ENCODE assay signal across 8 cellular contexts in the genomic region with DNA sequence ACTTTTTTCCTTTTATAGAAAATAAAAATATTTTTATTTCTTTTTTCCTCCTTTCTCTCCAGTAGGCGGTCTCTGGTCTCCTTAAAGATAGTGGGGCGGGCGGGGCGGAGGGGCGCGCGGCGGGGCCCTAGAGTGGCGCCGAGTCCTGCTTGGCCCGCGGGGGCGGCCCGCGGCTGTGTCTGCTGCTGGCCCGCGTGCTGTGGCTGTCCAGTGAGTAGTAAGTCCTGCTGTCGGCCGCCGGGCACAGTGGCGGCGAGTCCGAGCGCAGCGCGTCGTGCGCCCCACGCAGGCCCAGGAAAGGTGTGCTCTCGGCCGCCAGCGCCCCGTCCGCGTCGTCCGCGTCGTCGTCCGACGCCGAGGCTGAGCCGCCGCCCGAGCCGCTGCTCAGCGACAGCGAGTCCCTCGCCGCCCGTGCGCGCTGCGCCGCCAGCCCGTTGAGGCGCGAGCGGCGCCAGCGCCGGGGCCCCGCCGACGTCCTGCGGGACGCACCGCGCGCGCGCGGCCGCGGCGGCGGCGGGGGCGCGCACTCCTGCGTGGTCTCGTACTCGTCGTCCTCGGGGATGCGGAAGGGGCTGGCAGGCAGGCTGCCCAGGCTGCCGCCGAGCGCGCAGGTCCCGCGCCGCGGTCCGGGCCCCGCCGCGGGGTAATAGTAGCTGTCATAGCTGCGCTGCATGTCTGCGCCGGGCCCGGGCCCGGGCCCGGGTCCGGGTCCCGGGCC. TPM values are rescaled to one million over a fixed set of nuclear protein-coding genes. Genes with fewer than 3 reads are reported as not detected.
DNase-seq lines count a peak whose midpoint lies in the region; ATAC-seq and TF ChIP-seq lines count a peak whose summit lies in the region.

No MANE protein-coding gene starts in this region.

- no CpG with 5 or more reads among the region's 107 CpGs for WGBS in gastroesophageal sphincter (ENCODE audit: low coverage in 1 of 2), 2 donors

- no peak for TF ChIP-seq EP300 in gastroesophageal sphincter (IDR thresholded peaks at IDR 0.05)

- H3K9ac ChIP-seq in OCI-LY3 (ENCODE audit: low read length), result no peak overlapping the region

- peaks cover 6% of the 10 kb centered on the region; the same call in 1 of the 2 replicates for H3K4me1 ChIP-seq in OCI-LY3 (ENCODE audit: low read length)
- H3K4me1 ChIP-seq in gastroesophageal sphincter, result peaks cover 0 to 13% (median 0%) of the 10 kb centered on the region in 3 donors

- H3K9me3 ChIP-seq in OCI-LY3 (ENCODE audit: insufficient read depth, low read length) (no peaks in the 10 kb centered on the region), gastroesophageal sphincter (no peaks in the 10 kb centered on the region)

- H2AFZ ChIP-seq in OCI-LY3 (ENCODE audit: low read depth, low read length), result no peak overlapping the region

- TF ChIP-seq POLR2A in GM15510 (IDR thresholded peaks at IDR 0.05; ENCODE audit: borderline replicate concordance, extremely low read depth, insufficient read length) (peak; percentile 59), gastroesophageal sphincter (IDR thresholded peaks at IDR 0.05) (peak; percentile 41 to 51)

- no peaks in the 10 kb centered on the region for H3K36me3 ChIP-seq in OCI-LY3 (replicated peaks; ENCODE audit: low read depth, low read length)
- peaks cover 0 to 24% of the 10 kb centered on the region in 2 donors for H3K36me3 ChIP-seq in gastroesophageal sphincter

- H3K27me3 ChIP-seq in OCI-LY3 (ENCODE audit: low read depth, low read length), result 0 out of 2 replicates have a peak, but pooled peaks cover 3% of the 10 kb centered on the region
- no peaks in the 10 kb centered on the region for H3K27me3 ChIP-seq in gastroesophageal sphincter

- TF ChIP-seq CTCF in OCI-LY3 (IDR thresholded peaks at IDR 0.05; ENCODE audit: low read depth, low read length) (no peak), gastroesophageal sphincter (IDR thresholded peaks at IDR 0.05) (peak in 3 of 4 experiments; percentile 20 to 33 (median 30))

- no peaks in the 10 kb centered on the region for H3K79me2 ChIP-seq in OCI-LY3 (ENCODE audit: low read length)

- H3K4me3 ChIP-seq in OCI-LY3 (ENCODE audit: low read length), result peak overlapping the region; percentile 69
- H3K4me3 ChIP-seq in gastroesophageal sphincter, result peak overlapping the region; percentile 67 to 72

- DNase-seq in activated gamma-delta T cell (lab: John Stamatoyannopoulos, UW) (peak; percentile 70), nucleus accumbens (lab: John Stamatoyannopoulos, UW) (peak in 44 of 56 donors; percentile 12 to 80 (median 54)), substantia nigra (lab: John Stamatoyannopoulos, UW) (peak in 40 of 49 donors; percentile 12 to 82 (median 46))

- no peak overlapping the region for H3K27ac ChIP-seq in OCI-LY3 (ENCODE audit: low read length)
- peak overlapping the region in 3 of 4 donors; percentile 80 to 89 (median 80) for H3K27ac ChIP-seq in gastroesophageal sphincter
- H3K27ac ChIP-seq in substantia nigra (ENCODE audit: low read depth, low read length, poor library complexity, severe bottlenecking), result peak overlapping the region; percentile 51

- peak; percentile 61 for ATAC-seq in HG02623 (IDR thresholded peaks at IDR 0.05; ENCODE audit: unreplicated experiment)
- peak; percentile 87 for ATAC-seq in gastroesophageal sphincter
- no peak for ATAC-seq in HG03025 (IDR thresholded peaks at IDR 0.05; ENCODE audit: low FRiP score, unreplicated experiment)

- H4K20me1 ChIP-seq in OCI-LY3 (ENCODE audit: insufficient read depth, low read length), result no peaks in the 10 kb centered on the region

- peak overlapping the region; percentile 57 for H3K4me2 ChIP-seq in OCI-LY3 (ENCODE audit: low read length)

RNA-seq across cellular contexts. Expression of gene PSD2, which starts 52.3 kb away (rescaled TPM):
- total RNA-seq in gastroesophageal sphincter, result under 1 TPM in 2 of 4 donors, not detected in 2; 0.13 to 0.16 TPM
